Comparison of ENCODE assay signal across 9 cellular contexts in the genomic region with DNA sequence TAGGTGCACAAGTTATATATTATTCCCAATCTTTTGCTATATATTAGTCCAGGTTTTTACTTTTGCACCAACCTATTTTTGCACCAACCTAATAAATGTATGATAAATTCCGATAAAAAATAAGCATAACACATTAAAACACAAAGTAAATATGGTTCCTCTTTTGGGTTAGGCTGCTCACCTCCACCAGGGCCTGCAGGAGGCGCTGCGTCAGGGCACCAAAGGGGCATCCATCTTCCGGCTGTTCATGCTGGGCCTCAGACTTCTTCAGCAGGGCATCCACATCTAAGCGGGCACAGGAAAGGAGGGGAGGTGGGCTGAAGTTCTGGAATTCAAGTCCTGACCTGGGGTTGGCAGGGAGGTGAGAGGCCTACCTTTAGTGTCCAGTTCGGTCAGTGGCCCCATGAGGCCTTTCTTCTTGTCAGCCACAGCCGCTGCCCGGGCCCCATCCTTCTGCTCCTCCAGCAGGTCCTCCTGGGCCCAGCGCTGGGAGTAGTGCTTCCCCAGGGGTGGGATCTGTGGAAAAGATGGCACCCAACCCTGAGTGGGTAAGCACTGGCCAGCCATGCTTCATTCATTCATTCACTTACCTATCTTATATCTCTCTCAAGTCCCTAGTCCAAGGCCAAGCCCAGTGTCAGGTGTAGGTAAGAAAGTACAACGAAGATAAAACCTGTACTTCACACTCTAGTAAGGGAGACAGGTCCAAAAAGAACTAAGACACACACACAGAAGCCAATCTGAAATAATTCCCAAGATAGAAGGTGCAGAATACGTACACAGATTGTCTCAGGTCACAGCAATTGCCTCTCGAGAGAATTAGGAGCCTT. TPM values are rescaled to one million over a fixed set of nuclear protein-coding genes. Genes with fewer than 3 reads are reported as not detected.
DNase-seq lines count a peak whose midpoint lies in the region; ATAC-seq and TF ChIP-seq lines count a peak whose summit lies in the region.
"Had no signal": no experiment of that assay in that cellular context is flagged by ENCODE, and none has a peak within 500 bp of the region (broad histone marks: within the 10 kb centered on the region; RNA-seq: fewer than 3 reads in every experiment).

No MANE protein-coding gene starts in this region.

- H3K9ac ChIP-seq in colonic mucosa (ENCODE audit: low read depth in 2 of 2, low read length in 2 of 2) = no peak overlapping the region
- H3K9ac ChIP-seq in smooth muscle cell (ENCODE audit: low read depth) = no peak overlapping the region

- H3K4me1 Mint-ChIP-seq in activated naive CD4-positive, alpha-beta T cell treated with anti-CD3 and anti-CD28 coated beads, Interleukin-2, amount 50 U/mL, for 24 hours = peaks cover 65% of the 10 kb centered on the region

- H3K36me3 Mint-ChIP-seq in activated naive CD4-positive, alpha-beta T cell treated with anti-CD3 and anti-CD28 coated beads, Interleukin-2, amount 50 U/mL, for 24 hours = peaks cover 19% of the 10 kb centered on the region

- CTCF ChIA-PET in OCI-LY7 (lab: Charles Lee; ENCODE audit: unreplicated experiment) = no interaction called here

- peak overlapping the region; percentile 52 for H3K4me3 Mint-ChIP-seq in activated naive CD4-positive, alpha-beta T cell treated with anti-CD3 and anti-CD28 coated beads, Interleukin-2, amount 50 U/mL, for 24 hours

- H3K9me3 Mint-ChIP-seq in activated naive CD4-positive, alpha-beta T cell treated with anti-CD3 and anti-CD28 coated beads, Interleukin-2, amount 50 U/mL, for 24 hours = no peaks in the 10 kb centered on the region

- no peak for ATAC-seq in upper lobe of left lung (ENCODE audit: low FRiP score in 2 of 2)
- no peak for ATAC-seq in GM21526 (IDR thresholded peaks at IDR 0.05; ENCODE audit: low FRiP score, unreplicated experiment)

- H3K27ac ChIP-seq in OCI-LY7 (ENCODE audit: low read depth, low read length, poor library complexity, severe bottlenecking) (peak overlapping the region; percentile 3), colonic mucosa (no peak overlapping the region), smooth muscle cell (ENCODE audit: low read depth) (no peak overlapping the region), upper lobe of left lung (no peak overlapping the region)

- POLR2A ChIA-PET in OCI-LY7 (lab: Charles Lee) = no interaction called here

- H3K4me1 ChIP-seq in OCI-LY7 (ENCODE audit: insufficient read depth, low read length, poor library complexity, severe bottlenecking) (peaks cover 29% of the 10 kb centered on the region), colonic mucosa (no peaks in the 10 kb centered on the region), smooth muscle cell (ENCODE audit: low read depth) (peaks cover 5% of the 10 kb centered on the region), upper lobe of left lung (peaks cover 11 to 14% (median 13%) of the 10 kb centered on the region in 4 donors)

- no peaks in the 10 kb centered on the region for H3K9me2 ChIP-seq in OCI-LY7 (ENCODE audit: insufficient read depth, low read length)

- H4K20me1 ChIP-seq in OCI-LY7 (ENCODE audit: insufficient read depth, low read length) (no peaks in the 10 kb centered on the region), smooth muscle cell (ENCODE audit: low read depth) (no peaks in the 10 kb centered on the region)

- H3K36me3 ChIP-seq in OCI-LY7 (ENCODE audit: insufficient read depth, low read length) (peaks cover 68% of the 10 kb centered on the region), colonic mucosa (no peaks in the 10 kb centered on the region), smooth muscle cell (ENCODE audit: low read depth) (peaks cover 2% of the 10 kb centered on the region), upper lobe of left lung (peaks cover 21 to 71% (median 47%) of the 10 kb centered on the region in 4 donors)

- peak overlapping the region; percentile 92 for H3K27ac Mint-ChIP-seq in activated naive CD4-positive, alpha-beta T cell treated with anti-CD3 and anti-CD28 coated beads, Interleukin-2, amount 50 U/mL, for 24 hours

- peak; percentile 82 for TF ChIP-seq CTCF in OCI-LY7 (conservative IDR thresholded peaks at IDR 0.05; ENCODE audit: low read length)
- TF ChIP-seq CTCF in colonic mucosa (IDR thresholded peaks at IDR 0.05) = peak; percentile 21
- peak; percentile 44 for TF ChIP-seq CTCF in smooth muscle cell (IDR thresholded peaks at IDR 0.05; ENCODE audit: borderline replicate concordance, insufficient read depth, poor library complexity, severe bottlenecking)
- TF ChIP-seq CTCF in upper lobe of left lung (IDR thresholded peaks at IDR 0.05) = peak in 2 of 6 experiments; percentile 16 to 23

- H3K9me3 ChIP-seq in OCI-LY7 (ENCODE audit: low read length) = no peaks in the 10 kb centered on the region
- no peaks in the 10 kb centered on the region for H3K9me3 ChIP-seq in colonic mucosa
- H3K9me3 ChIP-seq in smooth muscle cell (replicated peaks; ENCODE audit: low read depth) = no peaks in the 10 kb centered on the region
- H3K9me3 ChIP-seq in upper lobe of left lung = no peaks in the 10 kb centered on the region

- H3K27me3 Mint-ChIP-seq in activated naive CD4-positive, alpha-beta T cell treated with anti-CD3 and anti-CD28 coated beads, Interleukin-2, amount 50 U/mL, for 24 hours = no peaks in the 10 kb centered on the region

- no peak for DNase-seq in activated naive CD4-positive, alpha-beta T cell treated with anti-CD3 and anti-CD28 coated beads, Interleukin-2, amount 50 U/mL, for 16 hours
- DNase-seq in OCI-LY7 (ENCODE audit: low spot score) (no peak), colonic mucosa (no peak), smooth muscle cell (lab: John Stamatoyannopoulos, UW; ENCODE audit: unreplicated experiment) (no peak), NCI-H510A (lab: John Stamatoyannopoulos, UW) (no peak), upper lobe of left lung (no peak)
- DNase-seq: DMS153 had no signal

- no peak for TF ChIP-seq POLR2A in upper lobe of left lung (IDR thresholded peaks at IDR 0.05)

- H3K4me3 ChIP-seq in OCI-LY7 (ENCODE audit: low read depth, low read length, poor library complexity, severe bottlenecking) = no peak overlapping the region
- no peak overlapping the region for H3K4me3 ChIP-seq in colonic mucosa
- no peak overlapping the region for H3K4me3 ChIP-seq in smooth muscle cell
- H3K4me3 ChIP-seq in upper lobe of left lung = no peak overlapping the region

- H2AFZ ChIP-seq in OCI-LY7 (ENCODE audit: low read length) (no peak overlapping the region), smooth muscle cell (ENCODE audit: low read depth) (no peak overlapping the region)

- H3F3A ChIP-seq in smooth muscle cell (ENCODE audit: low read depth) = peaks cover 7% of the 10 kb centered on the region

- H3K27me3 ChIP-seq in colonic mucosa = no peaks in the 10 kb centered on the region
- no peaks in the 10 kb centered on the region for H3K27me3 ChIP-seq in smooth muscle cell (ENCODE audit: low read depth)
- H3K27me3 ChIP-seq in upper lobe of left lung = no peaks in the 10 kb centered on the region

- H3K79me2 ChIP-seq in OCI-LY7 (ENCODE audit: insufficient read depth, low read depth, low read length) (peaks cover 13% of the 10 kb centered on the region; the same call in 1 of the 2 replicates), smooth muscle cell (ENCODE audit: low read depth) (peaks cover 6% of the 10 kb centered on the region)

- no peak for TF ChIP-seq EP300 in upper lobe of left lung (IDR thresholded peaks at IDR 0.05)

- intact Hi-C loops in OCI-LY7 (cut with micrococcal nuclease; ENCODE audit: unreplicated experiment) = no loop called here
- intact Hi-C loops in colonic mucosa (cut with DNase I) = no loop called here

- no TSS peak for BruUV-seq in OCI-LY7 (replicated peaks; lab: Mats Ljungman, UMichigan)

- 93% methylated on average over 12 of the region's 12 CpGs for WGBS in smooth muscle cell (ENCODE audit: low lambda C conversion rate)
- WGBS in upper lobe of left lung, 2 donors = 92 to 95% methylated on average over 12 of the region's 12 CpGs

- H3K4me2 ChIP-seq in OCI-LY7 (ENCODE audit: low read length) = no peak overlapping the region
- no peak overlapping the region for H3K4me2 ChIP-seq in smooth muscle cell

RNA-seq across cellular contexts. Expression of gene TADA3, which starts 5.2 kb away (rescaled TPM):
- total RNA-seq in OCI-LY7 (2014; rRNA removed; shearing (Covaris generic)) = 51.6 and 62.0 TPM in 2 replicates
- total RNA-seq in OCI-LY7 (2022) (56.4 and 58.5 TPM in 2 replicates), colonic mucosa (10 to 100 TPM; 60.1 to 66.4 TPM), smooth muscle cell (50.9 and 51.8 TPM in 2 replicates), upper lobe of left lung (10 to 100 TPM; 48.2 to 68.0 (median 60.7) TPM)
- 72.5 and 79.6 TPM in 2 replicates for polyA plus RNA-seq in smooth muscle cell

RNA-seq across cellular contexts. Expression of gene ARPC4, which starts 5.8 kb away (rescaled TPM):
- total RNA-seq in OCI-LY7 (2014; rRNA removed; shearing (Covaris generic)) = 89.8 and 99.5 TPM in 2 replicates
- total RNA-seq in OCI-LY7 (2022) = 93.5 and 118 TPM in 2 replicates
- total RNA-seq in colonic mucosa = 100 to 1,000 TPM; 221 to 228 TPM
- 93.9 and 143 TPM in 2 replicates for total RNA-seq in smooth muscle cell
- 128 and 130 TPM in 2 replicates for polyA plus RNA-seq in smooth muscle cell
- total RNA-seq in upper lobe of left lung = 100 to 1,000 TPM in 5 of 6 donors, 10 to 100 TPM in 1; 88.3 to 186 (median 158) TPM

RNA-seq across cellular contexts. Expression of gene CAMK1, which starts 17.3 kb away (rescaled TPM):
- total RNA-seq in OCI-LY7 (2014; rRNA removed; shearing (Covaris generic)) = not detected in 2 replicates
- not detected in 2 replicates for total RNA-seq in OCI-LY7 (2022)
- total RNA-seq in colonic mucosa = 10 to 100 TPM in 1 of 2 donors, 1 to 10 TPM in 1; 7.8 to 16.5 TPM
- total RNA-seq in smooth muscle cell = 3.9 and 6.4 TPM in 2 replicates
- 6.3 and 10.9 TPM in 2 replicates for polyA plus RNA-seq in smooth muscle cell
- total RNA-seq in upper lobe of left lung = 10 to 100 TPM; 19.5 to 44.0 (median 27.6) TPM

RNA-seq across cellular contexts. Expression of gene TTLL3, which starts 23.0 kb away (rescaled TPM):
- 65.4 and 65.7 TPM in 2 replicates for total RNA-seq in OCI-LY7 (2014; rRNA removed; shearing (Covaris generic))
- total RNA-seq in OCI-LY7 (2022) = 127 and 136 TPM in 2 replicates
- 10 to 100 TPM; 25.0 to 28.7 TPM for total RNA-seq in colonic mucosa
- 16.4 and 29.5 TPM in 2 replicates for total RNA-seq in smooth muscle cell
- 25.6 and 37.6 TPM in 2 replicates for polyA plus RNA-seq in smooth muscle cell
- total RNA-seq in upper lobe of left lung = 100 to 1,000 TPM in 2 of 6 donors, 10 to 100 TPM in 4; 33.0 to 544 (median 64.4) TPM

RNA-seq across cellular contexts. Expression of gene OGG1, which starts 37.3 kb away (rescaled TPM):
- 98.9 and 121 TPM in 2 replicates for total RNA-seq in OCI-LY7 (2014; rRNA removed; shearing (Covaris generic))
- total RNA-seq in OCI-LY7 (2022) (119 and 120 TPM in 2 replicates), colonic mucosa (10 to 100 TPM; 19.1 to 24.9 TPM), smooth muscle cell (13.4 and 16.0 TPM in 2 replicates), upper lobe of left lung (10 to 100 TPM; 13.7 to 49.2 (median 18.3) TPM)
- 22.3 and 24.6 TPM in 2 replicates for polyA plus RNA-seq in smooth muscle cell
